1 cellular context compared by ENCODE assay signal in genomic region chr12:54005853-54006699, GRCh38.
TF ChIP-seq lines count a peak whose summit lies in the region.

No MANE protein-coding gene starts in this region.

TF ChIP-seq in HEK293, 187 proteins besides CTCF, POLR2A, EP300 and RAD21 (continued from another document and continues in another):
- TF ChIP-seq ZNF747 (tag by site-specific recombination; IDR thresholded peaks at IDR 0.05) (no peak), ZNF140 (tag by site-specific recombination; IDR thresholded peaks at IDR 0.05) (no peak), ZNF624 (tag by site-specific recombination; IDR thresholded peaks at IDR 0.05) (no peak), SP2 (tag by site-specific recombination; IDR thresholded peaks at IDR 0.05) (no peak), ZNF585B (tag by site-specific recombination; IDR thresholded peaks at IDR 0.05) (no peak), ZFP37 (tag by site-specific recombination; IDR thresholded peaks at IDR 0.05) (no peak), ZNF530 (tag by site-specific recombination; IDR thresholded peaks at IDR 0.05; ENCODE audit: low read depth) (no peak), ZNF76 (tag by site-specific recombination; IDR thresholded peaks at IDR 0.05; ENCODE audit: borderline replicate concordance, low read depth) (0 out of 2 replicates have a peak, but pooled peaks have one; percentile 16), ZNF580 (tag by site-specific recombination; IDR thresholded peaks at IDR 0.05) (no peak), SP7 (tag by site-specific recombination; IDR thresholded peaks at IDR 0.05) (peak; percentile 54), ZNF19 (tag by site-specific recombination; IDR thresholded peaks at IDR 0.05; ENCODE audit: low read depth) (no peak), ZNF600 (tag by site-specific recombination; IDR thresholded peaks at IDR 0.05) (no peak; the same call in 1 of the 2 replicates), ZNF521 (tag by site-specific recombination; IDR thresholded peaks at IDR 0.05) (no peak), KLF10 (tag by site-specific recombination; IDR thresholded peaks at IDR 0.05) (peak; percentile 59; the same call in 1 of the 2 replicates), ZNF596 (tag by site-specific recombination; IDR thresholded peaks at IDR 0.05) (no peak), SCRT2 (tag by site-specific recombination; IDR thresholded peaks at IDR 0.05) (no peak), ZNF324 (tag by site-specific recombination; IDR thresholded peaks at IDR 0.05) (no peak; the same call in 1 of the 2 replicates), ZSCAN5A (tag by site-specific recombination; IDR thresholded peaks at IDR 0.05) (no peak), ZNF214 (tag by site-specific recombination; IDR thresholded peaks at IDR 0.05; ENCODE audit: borderline replicate concordance) (no peak), ZNF423 (tag by site-specific recombination; IDR thresholded peaks at IDR 0.05) (0 out of 2 replicates have a peak, but pooled peaks have one; percentile 33), ZFP41 (tag by site-specific recombination; IDR thresholded peaks at IDR 0.05; ENCODE audit: borderline replicate concordance) (no peak), ZNF544 (tag by site-specific recombination; IDR thresholded peaks at IDR 0.05) (no peak), ZFP3 (tag by site-specific recombination; IDR thresholded peaks at IDR 0.05; ENCODE audit: low read depth) (no peak), ZNF768 (tag by site-specific recombination; IDR thresholded peaks at IDR 0.05) (no peak), ZNF155 (tag by site-specific recombination; IDR thresholded peaks at IDR 0.05) (no peak), KLF9 (tag by site-specific recombination; IDR thresholded peaks at IDR 0.05; ENCODE audit: low read depth) (no peak), ZNF311 (tag by site-specific recombination; IDR thresholded peaks at IDR 0.05; ENCODE audit: borderline replicate concordance) (no peak), GLI2 (tag by site-specific recombination; IDR thresholded peaks at IDR 0.05; ENCODE audit: borderline replicate concordance, low read depth) (no peak), ZNF692 (tag by site-specific recombination; IDR thresholded peaks at IDR 0.05) (peak; percentile 77; the same call in 1 of the 2 replicates), ZBTB21 (tag by site-specific recombination; IDR thresholded peaks at IDR 0.05) (no peak), ZNF248 (tag by site-specific recombination; IDR thresholded peaks at IDR 0.05) (no peak), ZNF335 (tag by site-specific recombination; conservative IDR thresholded peaks at IDR 0.05) (peak; percentile 76), ZNF837 (tag by site-specific recombination; IDR thresholded peaks at IDR 0.05) (no peak)
- TF ChIP-seq, protein P1, sequence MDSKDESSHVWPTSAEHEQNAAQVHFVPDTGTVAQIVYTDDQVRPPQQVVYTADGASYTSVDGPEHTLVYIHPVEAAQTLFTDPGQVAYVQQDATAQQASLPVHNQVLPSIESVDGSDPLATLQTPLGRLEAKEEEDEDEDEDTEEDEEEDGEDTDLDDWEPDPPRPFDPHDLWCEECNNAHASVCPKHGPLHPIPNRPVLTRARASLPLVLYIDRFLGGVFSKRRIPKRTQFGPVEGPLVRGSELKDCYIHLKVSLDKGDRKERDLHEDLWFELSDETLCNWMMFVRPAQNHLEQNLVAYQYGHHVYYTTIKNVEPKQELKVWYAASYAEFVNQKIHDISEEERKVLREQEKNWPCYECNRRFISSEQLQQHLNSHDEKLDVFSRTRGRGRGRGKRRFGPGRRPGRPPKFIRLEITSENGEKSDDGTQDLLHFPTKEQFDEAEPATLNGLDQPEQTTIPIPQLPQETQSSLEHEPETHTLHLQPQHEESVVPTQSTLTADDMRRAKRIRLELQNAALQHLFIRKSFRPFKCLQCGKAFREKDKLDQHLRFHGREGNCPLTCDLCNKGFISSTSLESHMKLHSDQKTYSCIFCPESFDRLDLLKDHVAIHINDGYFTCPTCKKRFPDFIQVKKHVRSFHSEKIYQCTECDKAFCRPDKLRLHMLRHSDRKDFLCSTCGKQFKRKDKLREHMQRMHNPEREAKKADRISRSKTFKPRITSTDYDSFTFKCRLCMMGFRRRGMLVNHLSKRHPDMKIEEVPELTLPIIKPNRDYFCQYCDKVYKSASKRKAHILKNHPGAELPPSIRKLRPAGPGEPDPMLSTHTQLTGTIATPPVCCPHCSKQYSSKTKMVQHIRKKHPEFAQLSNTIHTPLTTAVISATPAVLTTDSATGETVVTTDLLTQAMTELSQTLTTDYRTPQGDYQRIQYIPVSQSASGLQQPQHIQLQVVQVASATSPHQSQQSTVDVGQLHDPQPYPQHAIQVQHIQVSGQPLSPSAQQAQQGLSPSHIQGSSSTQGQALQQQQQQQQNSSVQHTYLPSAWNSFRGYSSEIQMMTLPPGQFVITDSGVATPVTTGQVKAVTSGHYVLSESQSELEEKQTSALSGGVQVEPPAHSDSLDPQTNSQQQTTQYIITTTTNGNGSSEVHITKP (tag by site-specific recombination; IDR thresholded peaks at IDR 0.05): peak; percentile 49; the same call in 1 of the 2 replicates
- TF ChIP-seq, protein P2, sequence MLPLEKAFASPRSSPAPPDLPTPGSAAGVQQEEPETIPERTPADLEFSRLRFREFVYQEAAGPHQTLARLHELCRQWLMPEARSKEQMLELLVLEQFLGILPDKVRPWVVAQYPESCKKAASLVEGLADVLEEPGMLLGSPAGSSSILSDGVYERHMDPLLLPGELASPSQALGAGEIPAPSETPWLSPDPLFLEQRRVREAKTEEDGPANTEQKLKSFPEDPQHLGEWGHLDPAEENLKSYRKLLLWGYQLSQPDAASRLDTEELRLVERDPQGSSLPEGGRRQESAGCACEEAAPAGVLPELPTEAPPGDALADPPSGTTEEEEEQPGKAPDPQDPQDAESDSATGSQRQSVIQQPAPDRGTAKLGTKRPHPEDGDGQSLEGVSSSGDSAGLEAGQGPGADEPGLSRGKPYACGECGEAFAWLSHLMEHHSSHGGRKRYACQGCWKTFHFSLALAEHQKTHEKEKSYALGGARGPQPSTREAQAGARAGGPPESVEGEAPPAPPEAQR (tag by site-specific recombination; IDR thresholded peaks at IDR 0.05): no peak
- TF ChIP-seq, protein P3, sequence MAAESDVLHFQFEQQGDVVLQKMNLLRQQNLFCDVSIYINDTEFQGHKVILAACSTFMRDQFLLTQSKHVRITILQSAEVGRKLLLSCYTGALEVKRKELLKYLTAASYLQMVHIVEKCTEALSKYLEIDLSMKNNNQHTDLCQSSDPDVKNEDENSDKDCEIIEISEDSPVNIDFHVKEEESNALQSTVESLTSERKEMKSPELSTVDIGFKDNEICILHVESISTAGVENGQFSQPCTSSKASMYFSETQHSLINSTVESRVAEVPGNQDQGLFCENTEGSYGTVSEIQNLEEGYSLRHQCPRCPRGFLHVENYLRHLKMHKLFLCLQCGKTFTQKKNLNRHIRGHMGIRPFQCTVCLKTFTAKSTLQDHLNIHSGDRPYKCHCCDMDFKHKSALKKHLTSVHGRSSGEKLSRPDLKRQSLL (tag by site-specific recombination; IDR thresholded peaks at IDR 0.05): no peak
- TF ChIP-seq, protein P4, sequence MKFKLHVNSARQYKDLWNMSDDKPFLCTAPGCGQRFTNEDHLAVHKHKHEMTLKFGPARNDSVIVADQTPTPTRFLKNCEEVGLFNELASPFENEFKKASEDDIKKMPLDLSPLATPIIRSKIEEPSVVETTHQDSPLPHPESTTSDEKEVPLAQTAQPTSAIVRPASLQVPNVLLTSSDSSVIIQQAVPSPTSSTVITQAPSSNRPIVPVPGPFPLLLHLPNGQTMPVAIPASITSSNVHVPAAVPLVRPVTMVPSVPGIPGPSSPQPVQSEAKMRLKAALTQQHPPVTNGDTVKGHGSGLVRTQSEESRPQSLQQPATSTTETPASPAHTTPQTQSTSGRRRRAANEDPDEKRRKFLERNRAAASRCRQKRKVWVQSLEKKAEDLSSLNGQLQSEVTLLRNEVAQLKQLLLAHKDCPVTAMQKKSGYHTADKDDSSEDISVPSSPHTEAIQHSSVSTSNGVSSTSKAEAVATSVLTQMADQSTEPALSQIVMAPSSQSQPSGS (tag by site-specific recombination; IDR thresholded peaks at IDR 0.05; ENCODE audit: low read depth): no peak
- TF ChIP-seq, protein P5, sequence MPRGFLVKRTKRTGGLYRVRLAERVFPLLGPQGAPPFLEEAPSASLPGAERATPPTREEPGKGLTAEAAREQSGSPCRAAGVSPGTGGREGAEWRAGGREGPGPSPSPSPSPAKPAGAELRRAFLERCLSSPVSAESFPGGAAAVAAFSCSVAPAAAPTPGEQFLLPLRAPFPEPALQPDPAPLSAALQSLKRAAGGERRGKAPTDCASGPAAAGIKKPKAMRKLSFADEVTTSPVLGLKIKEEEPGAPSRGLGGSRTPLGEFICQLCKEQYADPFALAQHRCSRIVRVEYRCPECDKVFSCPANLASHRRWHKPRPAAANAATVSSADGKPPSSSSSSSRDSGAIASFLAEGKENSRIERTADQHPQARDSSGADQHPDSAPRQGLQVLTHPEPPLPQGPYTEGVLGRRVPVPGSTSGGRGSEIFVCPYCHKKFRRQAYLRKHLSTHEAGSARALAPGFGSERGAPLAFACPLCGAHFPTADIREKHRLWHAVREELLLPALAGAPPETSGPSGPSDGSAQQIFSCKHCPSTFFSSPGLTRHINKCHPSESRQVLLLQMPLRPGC (tag by site-specific recombination; IDR thresholded peaks at IDR 0.05): no peak
- TF ChIP-seq, protein P6, sequence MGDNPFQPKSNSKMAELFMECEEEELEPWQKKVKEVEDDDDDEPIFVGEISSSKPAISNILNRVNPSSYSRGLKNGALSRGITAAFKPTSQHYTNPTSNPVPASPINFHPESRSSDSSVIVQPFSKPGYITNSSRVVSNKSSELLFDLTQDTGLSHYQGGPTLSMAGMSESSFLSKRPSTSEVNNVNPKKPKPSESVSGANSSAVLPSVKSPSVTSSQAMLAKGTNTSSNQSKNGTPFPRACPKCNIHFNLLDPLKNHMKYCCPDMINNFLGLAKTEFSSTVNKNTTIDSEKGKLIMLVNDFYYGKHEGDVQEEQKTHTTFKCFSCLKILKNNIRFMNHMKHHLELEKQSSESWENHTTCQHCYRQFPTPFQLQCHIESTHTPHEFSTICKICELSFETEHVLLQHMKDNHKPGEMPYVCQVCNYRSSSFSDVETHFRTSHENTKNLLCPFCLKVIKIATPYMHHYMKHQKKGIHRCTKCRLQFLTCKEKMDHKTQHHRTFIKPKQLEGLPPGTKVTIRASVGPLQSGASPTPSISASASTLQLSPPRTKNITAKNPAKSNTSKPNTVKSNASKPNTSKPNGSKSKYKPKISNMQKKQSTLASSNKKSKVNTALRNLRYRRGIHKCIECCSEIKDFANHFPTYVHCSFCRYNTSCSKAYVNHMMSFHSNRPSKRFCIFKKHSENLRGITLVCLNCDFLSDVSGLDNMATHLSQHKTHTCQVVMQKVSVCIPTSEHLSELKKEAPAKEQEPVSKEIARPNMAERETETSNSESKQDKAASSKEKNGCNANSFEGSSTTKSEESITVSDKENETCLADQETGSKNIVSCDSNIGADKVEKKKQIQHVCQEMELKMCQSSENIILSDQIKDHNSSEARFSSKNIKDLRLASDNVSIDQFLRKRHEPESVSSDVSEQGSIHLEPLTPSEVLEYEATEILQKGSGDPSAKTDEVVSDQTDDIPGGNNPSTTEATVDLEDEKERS (tag by site-specific recombination; IDR thresholded peaks at IDR 0.05): no peak
- TF ChIP-seq, protein P7, sequence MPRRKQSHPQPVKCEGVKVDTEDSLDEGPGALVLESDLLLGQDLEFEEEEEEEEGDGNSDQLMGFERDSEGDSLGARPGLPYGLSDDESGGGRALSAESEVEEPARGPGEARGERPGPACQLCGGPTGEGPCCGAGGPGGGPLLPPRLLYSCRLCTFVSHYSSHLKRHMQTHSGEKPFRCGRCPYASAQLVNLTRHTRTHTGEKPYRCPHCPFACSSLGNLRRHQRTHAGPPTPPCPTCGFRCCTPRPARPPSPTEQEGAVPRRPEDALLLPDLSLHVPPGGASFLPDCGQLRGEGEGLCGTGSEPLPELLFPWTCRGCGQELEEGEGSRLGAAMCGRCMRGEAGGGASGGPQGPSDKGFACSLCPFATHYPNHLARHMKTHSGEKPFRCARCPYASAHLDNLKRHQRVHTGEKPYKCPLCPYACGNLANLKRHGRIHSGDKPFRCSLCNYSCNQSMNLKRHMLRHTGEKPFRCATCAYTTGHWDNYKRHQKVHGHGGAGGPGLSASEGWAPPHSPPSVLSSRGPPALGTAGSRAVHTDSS (tag by site-specific recombination; IDR thresholded peaks at IDR 0.05): no peak
- TF ChIP-seq, protein P8, sequence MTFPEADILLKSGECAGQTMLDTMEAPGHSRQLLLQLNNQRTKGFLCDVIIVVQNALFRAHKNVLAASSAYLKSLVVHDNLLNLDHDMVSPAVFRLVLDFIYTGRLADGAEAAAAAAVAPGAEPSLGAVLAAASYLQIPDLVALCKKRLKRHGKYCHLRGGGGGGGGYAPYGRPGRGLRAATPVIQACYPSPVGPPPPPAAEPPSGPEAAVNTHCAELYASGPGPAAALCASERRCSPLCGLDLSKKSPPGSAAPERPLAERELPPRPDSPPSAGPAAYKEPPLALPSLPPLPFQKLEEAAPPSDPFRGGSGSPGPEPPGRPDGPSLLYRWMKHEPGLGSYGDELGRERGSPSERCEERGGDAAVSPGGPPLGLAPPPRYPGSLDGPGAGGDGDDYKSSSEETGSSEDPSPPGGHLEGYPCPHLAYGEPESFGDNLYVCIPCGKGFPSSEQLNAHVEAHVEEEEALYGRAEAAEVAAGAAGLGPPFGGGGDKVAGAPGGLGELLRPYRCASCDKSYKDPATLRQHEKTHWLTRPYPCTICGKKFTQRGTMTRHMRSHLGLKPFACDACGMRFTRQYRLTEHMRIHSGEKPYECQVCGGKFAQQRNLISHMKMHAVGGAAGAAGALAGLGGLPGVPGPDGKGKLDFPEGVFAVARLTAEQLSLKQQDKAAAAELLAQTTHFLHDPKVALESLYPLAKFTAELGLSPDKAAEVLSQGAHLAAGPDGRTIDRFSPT (tag by site-specific recombination; IDR thresholded peaks at IDR 0.05): no peak
